In the genomic region with DNA sequence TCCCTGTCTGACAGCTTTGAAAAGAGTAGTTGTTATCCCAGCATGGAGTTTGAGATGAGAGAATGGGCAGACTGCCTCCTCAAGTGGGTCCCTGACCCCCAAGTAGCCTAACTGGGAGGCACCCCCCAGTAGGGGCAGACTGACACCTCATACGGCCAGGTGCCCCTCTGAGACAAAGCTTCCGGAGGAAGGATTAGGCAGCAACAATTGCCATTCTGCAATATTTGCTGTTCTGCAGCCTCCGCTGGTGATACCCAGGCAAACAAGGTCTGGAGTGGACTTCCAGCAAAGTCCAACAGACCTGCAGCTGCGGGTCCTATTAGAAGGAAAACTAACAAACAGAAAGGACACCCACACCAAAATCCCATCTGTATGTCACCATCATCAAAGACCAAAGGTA, we compare ENCODE assay signal across 3 cellular contexts. TPM values are rescaled to one million over a fixed set of nuclear protein-coding genes. Genes with fewer than 3 reads are reported as not detected.
"Had no signal": no experiment of that assay in that cellular context is flagged by ENCODE, and none has a peak within 500 bp of the region (broad histone marks: within the 10 kb centered on the region; RNA-seq: fewer than 3 reads in every experiment).

No MANE protein-coding gene starts in this region.

RNA-seq across cellular contexts. Expression of gene C11orf65, which starts 25.9 kb away (rescaled TPM):
- total RNA-seq: Peyer's patch, SJSA1 had no signal

RNA-seq across cellular contexts. Expression of gene POGLUT3, which starts 56.7 kb away (rescaled TPM):
- total RNA-seq: OCI-LY7 had no signal
